ENCODE assay signal across 8 cellular contexts in the genomic region with DNA sequence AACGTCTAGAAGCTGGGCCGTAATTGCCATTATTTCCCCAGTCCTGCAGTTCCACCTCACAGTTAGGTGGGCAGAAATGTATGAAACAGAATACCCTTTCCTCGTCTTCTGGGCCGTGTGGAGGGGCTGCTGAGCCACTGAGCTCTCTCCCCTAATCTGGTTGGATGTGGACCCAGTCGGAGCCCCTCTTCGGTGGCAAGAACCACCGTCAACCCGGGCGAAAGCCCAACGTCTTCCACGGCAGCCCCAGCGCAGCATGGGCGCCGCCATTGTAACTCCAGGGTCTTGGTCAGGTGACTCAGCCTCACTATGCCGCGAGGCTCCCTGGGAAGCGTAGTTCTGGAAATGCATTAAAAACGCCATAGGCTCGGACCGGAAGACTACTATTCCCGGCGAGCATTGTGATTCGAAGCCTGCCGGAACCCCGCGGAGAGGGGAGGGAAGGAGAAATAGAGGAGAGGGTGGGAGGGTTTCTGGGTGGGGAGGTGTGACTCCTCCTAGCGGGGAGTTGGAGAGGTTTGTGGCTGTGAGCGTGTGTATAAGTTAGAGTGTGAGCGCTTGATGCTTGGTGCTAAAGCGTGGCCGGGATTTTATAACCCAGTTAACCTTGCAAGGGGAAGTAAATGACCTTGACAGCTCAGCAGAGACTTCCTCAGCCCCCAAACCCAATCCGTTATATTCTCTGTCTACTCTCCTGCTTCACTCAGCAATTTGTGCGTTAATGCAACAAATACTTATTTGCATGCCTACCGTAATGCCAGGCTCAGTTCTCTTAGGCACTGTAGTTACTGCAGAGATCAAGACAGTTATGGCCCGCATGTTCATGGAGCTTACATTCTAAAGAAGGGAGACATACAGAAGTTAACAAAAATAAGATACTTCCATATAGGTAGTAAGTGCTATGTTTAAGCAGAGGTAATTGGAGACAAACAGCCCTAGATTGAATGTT. TPM values are rescaled to one million over a fixed set of nuclear protein-coding genes. Genes with fewer than 3 reads are reported as not detected.
DNase-seq lines count a peak whose midpoint lies in the region; ATAC-seq and TF ChIP-seq lines count a peak whose summit lies in the region.

A gene with protein sequence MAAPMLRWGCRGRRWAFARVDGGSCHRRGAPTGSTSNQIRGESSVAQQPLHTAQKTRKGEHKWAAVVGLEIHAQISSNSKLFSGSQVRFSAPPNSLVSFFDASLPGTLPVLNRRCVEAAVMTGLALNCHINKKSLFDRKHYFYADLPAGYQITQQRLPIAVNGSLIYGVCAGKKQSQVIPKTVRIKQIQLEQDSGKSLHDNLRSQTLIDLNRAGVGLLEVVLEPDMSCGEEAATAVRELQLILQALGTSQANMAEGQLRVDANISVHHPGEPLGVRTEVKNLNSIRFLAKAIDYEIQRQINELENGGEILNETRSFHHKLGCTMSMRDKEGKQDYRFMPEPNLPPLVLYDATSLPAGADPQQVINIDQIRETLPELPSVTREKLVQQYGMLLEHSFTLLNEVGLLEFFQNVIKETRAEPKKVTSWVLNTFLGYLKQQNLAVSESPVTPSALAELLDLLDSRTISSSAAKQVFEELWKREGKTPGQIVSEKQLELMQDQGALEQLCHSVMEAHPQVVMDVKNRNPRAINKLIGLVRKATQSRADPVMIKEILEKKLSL (minus strand): TSS at position 295 of the 949 bp plus-strand sequence. CDS start 25 bp downstream, at position 270.

- H3K4me1 ChIP-seq in PC-9 (replicated peaks; ENCODE audit: insufficient read depth) (peaks cover 6% of the 10 kb centered on the region; the same call in 1 of the 2 replicates), mucosa of rectum (ENCODE audit: control insufficient read depth in 2 of 2, insufficient read depth in 2 of 2, low read length in 2 of 2) (peaks cover 3 to 6% of the 10 kb centered on the region in 2 donors)

- H3F3A ChIP-seq in PC-9 (ENCODE audit: insufficient read depth, low read depth), result no peaks in the 10 kb centered on the region

- H3K36me3 ChIP-seq in PC-9 (ENCODE audit: low read depth) (no peaks in the 10 kb centered on the region), mucosa of rectum (ENCODE audit: control insufficient read depth in 2 of 2, insufficient read depth in 2 of 2, low read length in 2 of 2) (peaks cover 0 to 9% of the 10 kb centered on the region in 2 donors)

- H3K4me3 ChIP-seq in PC-9 (peak within 1 kb of the TSS; percentile 94), mucosa of rectum (ENCODE audit: low read length in 2 of 2) (peak within 1 kb of the TSS; percentile 88 to 99)

- DNase-seq in DMS79 (lab: John Stamatoyannopoulos, UW) (peak; percentile 79), KBM-7 (peak; percentile 97), PC-9 (peak; percentile 87 to 88), erythroblast (lab: John Stamatoyannopoulos, UW) (peak; percentile 95 to 96)
- DNase-seq in activated T-cell treated with anti-CD3 and anti-CD28 coated beads, Interleukin-2, amount 50 U/mL, for 1 hour, result peak; percentile 86
- peak; percentile 88 for DNase-seq in stimulated activated CD8-positive, alpha-beta memory T cell treated with anti-CD3 and anti-CD28 coated beads, Interleukin-4, amount 100 ng/mL, for 48 hours

- BruUV-seq in PC-9 (replicated peaks; lab: Mats Ljungman, UMichigan), result no TSS peak

- H3K9ac ChIP-seq in mucosa of rectum (ENCODE audit: low read depth in 1 of 2, low read length in 2 of 2), result peak within 1 kb of the TSS; percentile 71 to 77

- H3K9me2 ChIP-seq in PC-9 (ENCODE audit: insufficient read depth), result no peaks in the 10 kb centered on the region

- POLR2A ChIA-PET in PC-9 (lab: Charles Lee; ENCODE audit: unreplicated experiment), result interaction anchor here (0.6 kb wide), 2 partner anchors 10 to 456 kb away, joined by 3 to 5 read pairs; no protein-coding TSS in a partner anchor

- H4K20me1 ChIP-seq in PC-9 (ENCODE audit: insufficient read depth), result no peaks in the 10 kb centered on the region

- peak; percentile 51 for TF ChIP-seq CTCF in PC-9 (conservative IDR thresholded peaks at IDR 0.05)

- H2AFZ ChIP-seq in PC-9, result peak within 1 kb of the TSS; percentile 94

- H3K27me3 ChIP-seq in PC-9 (ENCODE audit: insufficient read depth, low read depth), result no peaks in the 10 kb centered on the region
- peaks cover 0 to 6% of the 10 kb centered on the region in 2 donors for H3K27me3 ChIP-seq in mucosa of rectum (ENCODE audit: control insufficient read depth in 2 of 2, insufficient read depth in 2 of 2, low read length in 2 of 2)

- CTCF ChIA-PET in PC-9 (lab: Charles Lee), result no interaction called here

- TF ChIP-seq POLR2A in erythroblast (IDR thresholded peaks at IDR 0.05; ENCODE audit: low read length), result peak; percentile 82

- intact Hi-C loops in PC-9 (cut with micrococcal nuclease; ENCODE audit: unreplicated experiment), result loop anchor here (2.0 kb wide), 1 partner anchor 398 kb away; no protein-coding TSS in a partner anchor

- H3K79me2 ChIP-seq in PC-9 (ENCODE audit: low read depth), result peaks cover 5% of the 10 kb centered on the region; the same call in 1 of the 2 replicates

- peak; percentile 100 for ATAC-seq in GM21717 (IDR thresholded peaks at IDR 0.05; ENCODE audit: unreplicated experiment)

- in situ Hi-C loops in KBM-7 (cut with MboI; ENCODE audit: low pct_unique_long_range_greater_than_20kb, low sequenced_read_pairs), result no loop called here

- H3K27ac ChIP-seq in PC-9 (peak within 1 kb of the TSS; percentile 47), mucosa of rectum (ENCODE audit: low read depth in 2 of 2, low read length in 2 of 2) (peak within 1 kb of the TSS; percentile 43 to 64)

- H3K4me2 ChIP-seq in PC-9, result peak within 1 kb of the TSS; percentile 90

- H3K9me3 ChIP-seq in PC-9 (ENCODE audit: insufficient read depth, low read depth) (no peaks in the 10 kb centered on the region), mucosa of rectum (ENCODE audit: control insufficient read depth in 2 of 2, low read length in 2 of 2) (no peaks in the 10 kb centered on the region)

RNA-seq across cellular contexts. Expression of the gene that starts here (rescaled TPM):
- total RNA-seq in PC-9 (2021), result 23.5 and 24.2 TPM in 2 replicates

Comparison
In these comparisons a context has a peak if more than half of its experiments do, and no peak if none do; other contexts are left out.
1. Peak in every context shown above with its lines: DNase-seq, ATAC-seq, H3K4me3 ChIP-seq and H3K27ac ChIP-seq.